Comparison of ENCODE assay signal across 16 cellular contexts in genomic region chr22:37240941-37241320, GRCh38. TPM values are rescaled to one million over a fixed set of nuclear protein-coding genes. Genes with fewer than 3 reads are reported as not detected.
A peak's percentile ranks its signal among the peaks of the same experiment; 100 is the strongest.
DNase-seq lines count a peak whose midpoint lies in the region; ATAC-seq, FAIRE-seq and TF ChIP-seq lines count a peak whose summit lies in the region.
"Had no signal": no experiment of that assay in that cellular context is flagged by ENCODE, and none has a peak within 500 bp of the region (broad histone marks: within the 10 kb centered on the region; RNA-seq: fewer than 3 reads in every experiment).

No MANE protein-coding gene starts in this region.

- FAIRE-seq in bronchial epithelial cell (lab: Jason Lieb, UNC): peak; percentile 90

- H3F3A ChIP-seq in OCI-LY1 (ENCODE audit: insufficient read depth, low read length): 0 out of 2 replicates have a peak, but pooled peaks cover 3% of the 10 kb centered on the region

- TF ChIP-seq CTCF in OCI-LY1 (IDR thresholded peaks at IDR 0.05; ENCODE audit: low read length) (no peak), bronchial epithelial cell (IDR thresholded peaks at IDR 0.05; ENCODE audit: insufficient read depth, low read length, severe bottlenecking) (no peak)

- H3K4me3 ChIP-seq in OCI-LY1 (ENCODE audit: low read depth, low read length, poor library complexity, severe bottlenecking) (peak overlapping the region; percentile 91), bronchial epithelial cell (ENCODE audit: low read depth, low read length) (no peak overlapping the region)
- H3K4me3 ChIP-seq: gastrocnemius medialis had no signal

- H3K27me3 ChIP-seq in OCI-LY1 (ENCODE audit: insufficient read depth, low read length) (no peaks in the 10 kb centered on the region), bronchial epithelial cell (ENCODE audit: control insufficient read depth, insufficient read depth, low read length) (no peaks in the 10 kb centered on the region)

- peaks cover 64% of the 10 kb centered on the region for H3K36me3 Mint-ChIP-seq in T-helper 1 cell treated with Interleukin-12 subunit alpha and Interleukin-12 subunit beta and Interleukin-4 antibody, amounts not matched to agents 30 μg/mL and 1 μg/mL, for 36 hours (ENCODE audit: low read depth)
- H3K36me3 Mint-ChIP-seq in stimulated activated effector memory CD8-positive, alpha-beta T cell treated with anti-CD3 and anti-CD28 coated beads, Interleukin-12 subunit alpha, Interleukin-12 subunit beta, amount 100 ng/mL, for 72 hours: peaks cover 90% of the 10 kb centered on the region

- no peaks in the 10 kb centered on the region for H3K9me2 ChIP-seq in OCI-LY1 (ENCODE audit: low read depth, low read length)

- peaks cover 63% of the 10 kb centered on the region for H3K4me1 Mint-ChIP-seq in T-helper 1 cell treated with Interleukin-12 subunit alpha and Interleukin-12 subunit beta and Interleukin-4 antibody, amounts not matched to agents 30 μg/mL and 1 μg/mL, for 36 hours (ENCODE audit: low read depth)
- peaks cover 79% of the 10 kb centered on the region for H3K4me1 Mint-ChIP-seq in stimulated activated effector memory CD8-positive, alpha-beta T cell treated with anti-CD3 and anti-CD28 coated beads, Interleukin-12 subunit alpha, Interleukin-12 subunit beta, amount 100 ng/mL, for 72 hours

- H3K4me3 Mint-ChIP-seq in T-helper 1 cell treated with Interleukin-12 subunit alpha and Interleukin-12 subunit beta and Interleukin-4 antibody, amounts not matched to agents 30 μg/mL and 1 μg/mL, for 36 hours: peak overlapping the region; percentile 100
- H3K4me3 Mint-ChIP-seq in stimulated activated effector memory CD8-positive, alpha-beta T cell treated with anti-CD3 and anti-CD28 coated beads, Interleukin-12 subunit alpha, Interleukin-12 subunit beta, amount 100 ng/mL, for 72 hours: peak overlapping the region; percentile 93

- peak overlapping the region; percentile 80 for H3K4me2 ChIP-seq in OCI-LY1 (ENCODE audit: low read length)

- H2AFZ ChIP-seq in OCI-LY1 (ENCODE audit: low read length): no peak overlapping the region

- no peak for DNase-seq in T-helper 1 cell
- no peak for DNase-seq in bronchial epithelial cell (ENCODE audit: low read depth)
- no peak for DNase-seq in stimulated activated effector memory CD8-positive, alpha-beta T cell treated with anti-CD3 and anti-CD28 coated beads, Interleukin-12 subunit alpha, Interleukin-12 subunit beta, amount 100 ng/mL, for 72 hours (ENCODE audit: low spot score in 2 of 2)
- DNase-seq in foreskin melanocyte: no peak
- DNase-seq in amniotic stem cell (lab: John Stamatoyannopoulos, UW): no peak
- DNase-seq: 8988T, amygdala, gastrocnemius medialis, left colon, MV-4-11, occipital lobe had no signal

- ATAC-seq in stimulated activated effector memory CD8-positive, alpha-beta T cell treated with anti-CD3 and anti-CD28 coated beads, Interleukin-12 subunit alpha, Interleukin-12 subunit beta, amount 100 ng/mL, for 72 hours: no peak
- no peak for ATAC-seq in HG03520 (IDR thresholded peaks at IDR 0.05; ENCODE audit: unreplicated experiment)
- ATAC-seq: gastrocnemius medialis, left colon had no signal

- H3K9me3 ChIP-seq in OCI-LY1 (ENCODE audit: low read length): no peaks in the 10 kb centered on the region
- H3K9me3 ChIP-seq: gastrocnemius medialis had no signal

- H3K36me3 ChIP-seq in OCI-LY1 (ENCODE audit: insufficient read depth, low read length) (peaks cover 56% of the 10 kb centered on the region), bronchial epithelial cell (ENCODE audit: control insufficient read depth, insufficient read depth, low read length) (peaks cover 5% of the 10 kb centered on the region)
- H3K36me3 ChIP-seq: gastrocnemius medialis, WERI-Rb-1 had no signal

- peaks cover 8% of the 10 kb centered on the region; the same call in 1 of the 2 replicates for H3K79me2 ChIP-seq in OCI-LY1 (ENCODE audit: insufficient read depth, low read length)

- peak overlapping the region; percentile 97 for H3K27ac ChIP-seq in OCI-LY1 (ENCODE audit: low read depth, low read length, poor library complexity, severe bottlenecking)
- H3K27ac ChIP-seq: gastrocnemius medialis, WERI-Rb-1 had no signal

- peak overlapping the region; percentile 91; the same call in 1 of the 2 replicates for H3K9ac ChIP-seq in OCI-LY1 (ENCODE audit: low read length)

- H3K9me3 Mint-ChIP-seq in T-helper 1 cell treated with Interleukin-12 subunit alpha and Interleukin-12 subunit beta and Interleukin-4 antibody, amounts not matched to agents 30 μg/mL and 1 μg/mL, for 36 hours: no peaks in the 10 kb centered on the region
- no peaks in the 10 kb centered on the region for H3K9me3 Mint-ChIP-seq in stimulated activated effector memory CD8-positive, alpha-beta T cell treated with anti-CD3 and anti-CD28 coated beads, Interleukin-12 subunit alpha, Interleukin-12 subunit beta, amount 100 ng/mL, for 72 hours

- no peaks in the 10 kb centered on the region for H4K20me1 ChIP-seq in OCI-LY1 (ENCODE audit: insufficient read depth, low read length)

- H3K4me1 ChIP-seq in OCI-LY1 (ENCODE audit: insufficient read depth, low read length, severe bottlenecking): peaks cover 89% of the 10 kb centered on the region
- H3K4me1 ChIP-seq: gastrocnemius medialis had no signal

- H3K27me3 Mint-ChIP-seq in T-helper 1 cell treated with Interleukin-12 subunit alpha and Interleukin-12 subunit beta and Interleukin-4 antibody, amounts not matched to agents 30 μg/mL and 1 μg/mL, for 36 hours (ENCODE audit: low read depth): no peaks in the 10 kb centered on the region

- H3K27ac Mint-ChIP-seq in T-helper 1 cell treated with Interleukin-12 subunit alpha and Interleukin-12 subunit beta and Interleukin-4 antibody, amounts not matched to agents 30 μg/mL and 1 μg/mL, for 36 hours: peak overlapping the region; percentile 89
- peak overlapping the region; percentile 97 for H3K27ac Mint-ChIP-seq in stimulated activated effector memory CD8-positive, alpha-beta T cell treated with anti-CD3 and anti-CD28 coated beads, Interleukin-12 subunit alpha, Interleukin-12 subunit beta, amount 100 ng/mL, for 72 hours

RNA-seq across cellular contexts. Expression of gene RAC2, which starts 3.1 kb away (rescaled TPM):
- total RNA-seq in bronchial epithelial cell: 2.6 and 6.3 TPM in 2 replicates
- total RNA-seq: occipital lobe had no signal

RNA-seq across cellular contexts. Expression of gene SSTR3, which starts 28.7 kb away (rescaled TPM):
- not detected in 2 replicates for total RNA-seq in bronchial epithelial cell
- total RNA-seq: gastrocnemius medialis, NCI-H460, occipital lobe had no signal

RNA-seq across cellular contexts. Expression of gene CYTH4, which starts 41.4 kb away (rescaled TPM):
- not detected in 2 replicates for total RNA-seq in bronchial epithelial cell
- total RNA-seq: NCI-H460 had no signal

RNA-seq across cellular contexts. Expression of gene C1QTNF6, which starts 52.9 kb away (rescaled TPM):
- 2.9 and 4.1 TPM in 2 replicates for total RNA-seq in bronchial epithelial cell
